Comparison of ENCODE assay signal across 19 cellular contexts in genomic region chr9:121318631-121319393, GRCh38. TPM values are rescaled to one million over a fixed set of nuclear protein-coding genes. Genes with fewer than 3 reads are reported as not detected.
DNase-seq lines count a peak whose midpoint lies in the region; ATAC-seq, FAIRE-seq and TF ChIP-seq lines count a peak whose summit lies in the region.
"Had no signal": no experiment of that assay in that cellular context is flagged by ENCODE, and none has a peak within 500 bp of the region (broad histone marks: within the 10 kb centered on the region; RNA-seq: fewer than 3 reads in every experiment).

No MANE protein-coding gene starts in this region.

- H3K4me2 ChIP-seq in osteoblast (ENCODE audit: insufficient read depth, low read length), result no peak overlapping the region
- H3K4me2 ChIP-seq: SK-N-SH had no signal

- H3K4me1 ChIP-seq in Panc1 (ENCODE audit: control insufficient read depth, insufficient read depth, low read length) (peaks cover 6% of the 10 kb centered on the region; the same call in 1 of the 2 replicates), esophagus (ENCODE audit: control insufficient read depth in 2 of 2, insufficient read depth in 2 of 2, low read length in 1 of 2) (peaks cover 2% of the 10 kb centered on the region in 2 donors), osteoblast (ENCODE audit: insufficient read depth, low read length) (peaks cover 23% of the 10 kb centered on the region), thoracic aorta (ENCODE audit: control insufficient read depth in 1 of 2, low read depth in 2 of 2) (peaks cover 21 to 86% of the 10 kb centered on the region in 2 donors)
- H3K4me1 ChIP-seq: BE2C had no signal

- no peak overlapping the region for H3K4me3 ChIP-seq in Panc1 (ENCODE audit: low read depth in 2 of 2, low read length in 2 of 2)
- no peak overlapping the region for H3K4me3 ChIP-seq in esophagus (ENCODE audit: low read depth in 1 of 2, low read length in 2 of 2)
- no peak overlapping the region for H3K4me3 ChIP-seq in osteoblast (ENCODE audit: insufficient read depth, low read length)
- no peak overlapping the region for H3K4me3 ChIP-seq in thoracic aorta
- H3K4me3 ChIP-seq: lung had no signal

- no peaks in the 10 kb centered on the region for H4K20me1 ChIP-seq in osteoblast (ENCODE audit: insufficient read depth, low read length)

- H3K27me3 ChIP-seq in Panc1 (ENCODE audit: control insufficient read depth, insufficient read depth, low read length), result no peaks in the 10 kb centered on the region
- no peaks in the 10 kb centered on the region for H3K27me3 ChIP-seq in esophagus (ENCODE audit: control insufficient read depth in 1 of 2, insufficient read depth in 2 of 2, low read length in 2 of 2)
- no peaks in the 10 kb centered on the region for H3K27me3 ChIP-seq in osteoblast (ENCODE audit: insufficient read depth, low read length)
- no peaks in the 10 kb centered on the region for H3K27me3 ChIP-seq in thoracic aorta (replicated peaks; ENCODE audit: insufficient read depth)
- H3K27me3 ChIP-seq: BE2C had no signal

- H3K4me1 Mint-ChIP-seq in activated CD8-positive, alpha-beta T cell treated with anti-CD3 and anti-CD28 coated beads, Interleukin-2, amount 10 ng/mL, durations not matched to agents 7 days and 5 days (ENCODE audit: low read depth), result peaks cover 30% of the 10 kb centered on the region

- H3K9me3 Mint-ChIP-seq in activated CD8-positive, alpha-beta T cell treated with anti-CD3 and anti-CD28 coated beads, Interleukin-2, amount 10 ng/mL, durations not matched to agents 7 days and 5 days (ENCODE audit: insufficient read depth), result no peaks in the 10 kb centered on the region

- H3K27ac ChIP-seq in Panc1 (ENCODE audit: low read length) (peak overlapping the region; percentile 31; the same call in 1 of the 2 replicates), esophagus (ENCODE audit: low read depth in 2 of 2, low read length in 1 of 2) (peak overlapping the region; percentile 24 to 65), osteoblast (ENCODE audit: low read depth, low read length) (peak overlapping the region; percentile 10), thoracic aorta (peak overlapping the region; percentile 96 to 97)

- peaks cover 15% of the 10 kb centered on the region for H3K36me3 ChIP-seq in Panc1 (ENCODE audit: control insufficient read depth, insufficient read depth, low read length)
- peaks cover 15 to 36% of the 10 kb centered on the region in 2 donors for H3K36me3 ChIP-seq in esophagus (ENCODE audit: control insufficient read depth in 2 of 2, insufficient read depth in 2 of 2, low read length in 1 of 2)
- peaks cover 75% of the 10 kb centered on the region for H3K36me3 ChIP-seq in osteoblast (ENCODE audit: insufficient read depth, low read length)
- H3K36me3 ChIP-seq in thoracic aorta, result peaks cover 48% of the 10 kb centered on the region
- H3K36me3 ChIP-seq: BE2C had no signal

- no peak for TF ChIP-seq CTCF in Panc1 (IDR thresholded peaks at IDR 0.05)
- no peak for TF ChIP-seq CTCF in osteoblast (IDR thresholded peaks at IDR 0.05; ENCODE audit: extremely low read depth, low read depth, low read length)
- no peak for TF ChIP-seq CTCF in thoracic aorta (IDR thresholded peaks at IDR 0.05)

- 84 to 90% methylated on average over 19 of the region's 19 CpGs for WGBS in esophagus, 2 donors

- no peak overlapping the region for H2AFZ ChIP-seq in osteoblast (ENCODE audit: low read length)

- intact Hi-C loops in Panc1 (cut with micrococcal nuclease; ENCODE audit: unreplicated experiment), result no loop called here

- H3K27me3 Mint-ChIP-seq in activated CD8-positive, alpha-beta T cell treated with anti-CD3 and anti-CD28 coated beads, Interleukin-2, amount 10 ng/mL, durations not matched to agents 7 days and 5 days (ENCODE audit: low read depth), result no peaks in the 10 kb centered on the region
- H3K27me3 Mint-ChIP-seq: activated naive CD8-positive, alpha-beta T cell had no signal

- BruUV-seq in Panc1 (replicated peaks; lab: Mats Ljungman, UMichigan), result no TSS peak

- H3K4me3 Mint-ChIP-seq in activated CD8-positive, alpha-beta T cell treated with anti-CD3 and anti-CD28 coated beads, Interleukin-2, amount 10 ng/mL, durations not matched to agents 7 days and 5 days, result no peak overlapping the region
- H3K4me3 Mint-ChIP-seq: activated naive CD8-positive, alpha-beta T cell had no signal

- ATAC-seq in Panc1, result no peak
- ATAC-seq in thoracic aorta (ENCODE audit: insufficient number of reproducible peaks, low FRiP score, low read depth), result no peak
- no peak for ATAC-seq in activated CD8-positive, alpha-beta T cell treated with anti-CD3 and anti-CD28 coated beads, Interleukin-2, amount 10 ng/mL, durations not matched to agents 7 days and 5 days
- ATAC-seq: stimulated activated naive CD8-positive, alpha-beta T cell treated with anti-CD3 and anti-CD28 coated beads, Interleukin-15, Interleukin-2, amounts not matched to agents 100 U/mL and 50 U/mL, for 24 hours had no signal

- no peaks in the 10 kb centered on the region for H3K9me3 ChIP-seq in Panc1 (ENCODE audit: control insufficient read depth, insufficient read depth, low read depth, low read length)
- no peaks in the 10 kb centered on the region for H3K9me3 ChIP-seq in esophagus (ENCODE audit: control insufficient read depth in 2 of 2, insufficient read depth in 1 of 2, low read depth in 1 of 2, low read length in 1 of 2)
- H3K9me3 ChIP-seq in osteoblast (ENCODE audit: low read depth, low read length), result no peaks in the 10 kb centered on the region
- H3K9me3 ChIP-seq in thoracic aorta, result no peaks in the 10 kb centered on the region
- H3K9me3 ChIP-seq: BE2C, SK-N-SH had no signal

- no peaks in the 10 kb centered on the region for H3K79me2 ChIP-seq in osteoblast (ENCODE audit: insufficient read depth, low read length)

- H3K36me3 Mint-ChIP-seq in activated CD8-positive, alpha-beta T cell treated with anti-CD3 and anti-CD28 coated beads, Interleukin-2, amount 10 ng/mL, durations not matched to agents 7 days and 5 days (ENCODE audit: low read depth), result peaks cover 4% of the 10 kb centered on the region

- no peak for DNase-seq in Panc1 (ENCODE audit: low read depth, low spot score)
- DNase-seq in osteoblast (ENCODE audit: insufficient read length, low spot score, missing footprints), result no peak
- DNase-seq in thoracic aorta (ENCODE audit: low spot score), result no peak
- DNase-seq in HTR-8/SVneo (ENCODE audit: insufficient read length, low spot score), result no peak
- DNase-seq in activated CD8-positive, alpha-beta T cell treated with anti-CD3 and anti-CD28 coated beads, Interleukin-2, amount 10 ng/mL, durations not matched to agents 7 days and 5 days, result no peak
- DNase-seq in activated T-cell treated with anti-CD3 and anti-CD28 coated beads, Interleukin-2, amount 50 U/mL, for 1 hour, result no peak
- no peak for DNase-seq in 8988T
- DNase-seq: activated CD4-positive, alpha-beta T cell treated with anti-CD3 and anti-CD28 coated beads for 48 hours; BE2C; central memory CD4-positive, alpha-beta T cell; foreskin melanocyte; Karpas-422; NCI-H1436; SK-N-SH; stimulated activated naive CD8-positive, alpha-beta T cell treated with anti-CD3 and anti-CD28 coated beads, Interleukin-15, Interleukin-2, amounts not matched to agents 100 U/mL and 50 U/mL, for 24 hours had no signal

- POLR2A ChIA-PET in Panc1 (lab: Charles Lee), result interaction anchor here (0.6 kb wide), 1 partner anchor 37 kb away, joined by 4 read pairs; no protein-coding TSS in a partner anchor
- POLR2A ChIA-PET in activated CD8-positive, alpha-beta T cell treated with anti-CD3 and anti-CD28 coated beads, Interleukin-2, amount 10 ng/mL, durations not matched to agents 7 days and 5 days (lab: Charles Lee), result no interaction called here

- in situ Hi-C loops in Panc1 (cut with HindIII; ENCODE audit: low pct_unique_long_range_greater_than_20kb, low sequenced_read_pairs), result no loop called here

- CTCF ChIA-PET in Panc1 (lab: Charles Lee), result interaction anchor here (1.0 to 1.3 kb wide), 4 partner anchors 41 to 105 kb away, joined by 3 to 5 read pairs (median 3); no protein-coding TSS in a partner anchor
- CTCF ChIA-PET in activated CD8-positive, alpha-beta T cell treated with anti-CD3 and anti-CD28 coated beads, Interleukin-2, amount 10 ng/mL, durations not matched to agents 7 days and 5 days (lab: Charles Lee), result interaction anchor here (1.0 to 10.1 kb wide), 29 partner anchors 10 to 285 kb away, joined by 3 to 336 read pairs (median 8); no protein-coding TSS in a partner anchor

- no peak for FAIRE-seq in HTR-8/SVneo (lab: Jason Lieb, UNC)
- FAIRE-seq: endometrium had no signal

- no peak overlapping the region for H3K27ac Mint-ChIP-seq in activated CD8-positive, alpha-beta T cell treated with anti-CD3 and anti-CD28 coated beads, Interleukin-2, amount 10 ng/mL, durations not matched to agents 7 days and 5 days
- H3K27ac Mint-ChIP-seq: activated naive CD8-positive, alpha-beta T cell had no signal

RNA-seq across cellular contexts. Expression of gene GSN, which starts 50.9 kb away (rescaled TPM):
- 278 TPM for total RNA-seq in Panc1 (2021; ENCODE audit: unreplicated experiment)
- 483 TPM for polyA plus RNA-seq in Panc1 (2012; ENCODE audit: insufficient read length)
- polyA plus RNA-seq in esophagus, result 100 to 1,000 TPM; 198 to 418 TPM
- total RNA-seq in osteoblast, result 372 and 405 TPM in 2 replicates
- 1,000 to 10,000 TPM; 3,187 to 4,234 TPM for total RNA-seq in thoracic aorta
- total RNA-seq in activated CD8-positive, alpha-beta T cell treated with anti-CD3 and anti-CD28 coated beads, Interleukin-2, amount 10 ng/mL, durations not matched to agents 7 days and 5 days, result 1 to 10 TPM; 4.0 to 4.2 TPM

RNA-seq across cellular contexts. Expression of gene STOM, which starts 51.2 kb away (rescaled TPM):
- total RNA-seq in Panc1 (2021; ENCODE audit: unreplicated experiment) (81.2 TPM), osteoblast (114 and 146 TPM in 2 replicates), thoracic aorta (100 to 1,000 TPM; 177 to 344 TPM)
- 61.2 TPM for polyA plus RNA-seq in Panc1 (2012; ENCODE audit: insufficient read length)
- 10 to 100 TPM; 46.3 to 64.7 TPM for polyA plus RNA-seq in esophagus
- total RNA-seq in activated CD8-positive, alpha-beta T cell treated with anti-CD3 and anti-CD28 coated beads, Interleukin-2, amount 10 ng/mL, durations not matched to agents 7 days and 5 days, result 10 to 100 TPM; 50.7 to 54.9 TPM

Comparison
In these comparisons a context has a peak if more than half of its experiments do, and no peak if none do; other contexts are left out.
1. H3K27ac ChIP-seq: peak in every context shown above with its lines; median percentile 96 in thoracic aorta; 44 in esophagus; 31 in Panc1; 10 in osteoblast.
2. RNA of gene GSN, which starts 50.9 kb away (total RNA-seq): 3,187 to 4,234 TPM in thoracic aorta, 372 to 405 TPM in osteoblast and 278 TPM in Panc1 (single experiment); 4.0 to 4.2 TPM in activated CD8-positive, alpha-beta T cell treated with anti-CD3 and anti-CD28 coated beads, Interleukin-2, amount 10 ng/mL, durations not matched to agents 7 days and 5 days; every median in the first group is over 10 times any median in the second.